In genomic region chr20:10763117-10763516, GRCh38 we compare ENCODE assay signal across 13 cellular contexts.
"Had no signal": no experiment of that assay in that cellular context is flagged by ENCODE, and none has a peak within 500 bp of the region (broad histone marks: within the 10 kb centered on the region; RNA-seq: fewer than 3 reads in every experiment).

No MANE protein-coding gene starts in this region.

- H3K27me3 Mint-ChIP-seq: activated CD4-positive, alpha-beta memory T cell treated with anti-CD3 and anti-CD28 coated beads, Interleukin-2, amount 10 ng/mL, durations not matched to agents 7 days and 5 days had no signal

- ATAC-seq: activated T-cell treated with anti-CD3 and anti-CD28 coated beads, Interleukin-2, amount 50 U/mL, for 4 hours; stimulated activated naive B cell treated with anti-CD40 and anti-IgM and Interleukin-4, amounts not matched to agents 10 μg/mL and 1 μg/mL and 100 μg/mL, for 72 hours; T-helper 17 cell had no signal

- H3K9me3 Mint-ChIP-seq: activated CD4-positive, alpha-beta memory T cell treated with anti-CD3 and anti-CD28 coated beads, Interleukin-2, amount 10 ng/mL, durations not matched to agents 7 days and 5 days; activated T-cell treated with anti-CD3 and anti-CD28 coated beads, Interleukin-2, amount 50 U/mL, for 4 hours had no signal

- H3K4me1 ChIP-seq: thyroid gland, uterus had no signal

- H3K9me3 ChIP-seq: thyroid gland, uterus had no signal

- H3K36me3 Mint-ChIP-seq: activated naive CD4-positive, alpha-beta T cell treated with anti-CD3 and anti-CD28 coated beads, Interleukin-2, amount 50 U/mL, for 24 hours; stimulated activated naive B cell treated with anti-CD40 and anti-IgM and Interleukin-4, amounts not matched to agents 10 μg/mL and 1 μg/mL and 100 μg/mL, for 72 hours had no signal

- H3K4me1 Mint-ChIP-seq: activated CD4-positive, alpha-beta memory T cell treated with anti-CD3 and anti-CD28 coated beads, Interleukin-2, amount 10 ng/mL, durations not matched to agents 7 days and 5 days; activated naive CD4-positive, alpha-beta T cell treated with anti-CD3 and anti-CD28 coated beads, Interleukin-2, amount 50 U/mL, for 24 hours; stimulated activated naive B cell treated with anti-CD40 and anti-IgM and Interleukin-4, amounts not matched to agents 10 μg/mL and 1 μg/mL and 100 μg/mL, for 72 hours had no signal

- H3K36me3 ChIP-seq: thyroid gland, uterus had no signal

- DNase-seq: activated CD4-positive, alpha-beta memory T cell treated with anti-CD3 and anti-CD28 coated beads, Interleukin-2, amount 10 ng/mL, durations not matched to agents 7 days and 5 days; activated CD4-positive, alpha-beta T cell treated with anti-CD3 and anti-CD28 coated beads for 4 hours; activated effector memory CD4-positive, alpha-beta T cell treated with Interleukin-2 at 50 U/mL for 16 hours; activated T-cell treated with anti-CD3 and anti-CD28 coated beads, Interleukin-2, amount 50 U/mL, for 4 hours; amniotic stem cell; erythroblast; midbrain; stimulated activated CD4-positive, alpha-beta T cell treated with anti-CD3 and anti-CD28 coated beads, Interleukin-2, amount 100 ng/mL, for 48 hours; stimulated activated naive B cell treated with anti-CD40 and anti-IgM and Interleukin-4, amounts not matched to agents 10 μg/mL and 1 μg/mL and 100 μg/mL, for 72 hours; T-helper 17 cell; thyroid gland; uterus had no signal

- H3K4me3 ChIP-seq: thyroid gland, uterus had no signal

- H3K27ac ChIP-seq: thyroid gland, uterus had no signal

- H3K27me3 ChIP-seq: thyroid gland, uterus had no signal

- H3K27ac Mint-ChIP-seq: activated CD4-positive, alpha-beta memory T cell treated with anti-CD3 and anti-CD28 coated beads, Interleukin-2, amount 10 ng/mL, durations not matched to agents 7 days and 5 days; activated naive CD4-positive, alpha-beta T cell treated with anti-CD3 and anti-CD28 coated beads, Interleukin-2, amount 50 U/mL, for 24 hours; stimulated activated naive B cell treated with anti-CD40 and anti-IgM and Interleukin-4, amounts not matched to agents 10 μg/mL and 1 μg/mL and 100 μg/mL, for 72 hours; T-helper 17 cell had no signal

- H3K4me3 Mint-ChIP-seq: activated CD4-positive, alpha-beta memory T cell treated with anti-CD3 and anti-CD28 coated beads, Interleukin-2, amount 10 ng/mL, durations not matched to agents 7 days and 5 days; activated naive CD4-positive, alpha-beta T cell treated with anti-CD3 and anti-CD28 coated beads, Interleukin-2, amount 50 U/mL, for 24 hours; activated T-cell treated with anti-CD3 and anti-CD28 coated beads, Interleukin-2, amount 50 U/mL, for 4 hours; stimulated activated naive B cell treated with anti-CD40 and anti-IgM and Interleukin-4, amounts not matched to agents 10 μg/mL and 1 μg/mL and 100 μg/mL, for 72 hours; T-helper 17 cell had no signal
